Comparison of ENCODE assay signal across 28 cellular contexts in genomic region chr10:130393342-130393741, GRCh38.
"Had no signal": no experiment of that assay in that cellular context is flagged by ENCODE, and none has a peak within 500 bp of the region (broad histone marks: within the 10 kb centered on the region; RNA-seq: fewer than 3 reads in every experiment).

No MANE protein-coding gene starts in this region.

- DNase-seq: hypothalamus; immature natural killer cell; lower lobe of right lung; mammary epithelial cell; mesenchymal stem cell; naive B cell; natural killer cell; nephron progenitor cell; occipital lobe; ovary; stimulated activated CD4-positive, alpha-beta T cell treated with anti-CD3 and anti-CD28 coated beads, Interleukin-1b, Interleukin-23, amount 100 ng/mL, for 48 hours; stimulated activated CD4-positive, alpha-beta T cell treated with anti-CD3 and anti-CD28 coated beads, Interleukin-2, amount 100 ng/mL, for 48 hours; stimulated activated CD4-positive, alpha-beta T cell treated with anti-CD3 and anti-CD28 coated beads, Interleukin-4, amount 100 ng/mL, for 4 hours; stimulated activated CD8-positive, alpha-beta memory T cell treated with anti-CD3 and anti-CD28 coated beads, Interleukin-4, amount 100 ng/mL, for 48 hours; stimulated activated naive CD4-positive, alpha-beta T cell treated with Interleukin-2 at 50 U/mL for 16 hours; stimulated activated naive CD8-positive, alpha-beta T cell treated with anti-CD3 and anti-CD28 coated beads, Interleukin-15, amount 100 ng/mL, for 72 hours; testis; thyroid gland; transverse colon; upper lobe of left lung had no signal

- H3K27ac ChIP-seq: lower lobe of right lung, neural progenitor cell, neutrophil, ovary, right atrium auricular region, right lobe of liver, testis, thyroid gland, transverse colon, upper lobe of left lung had no signal

- H3K36me3 ChIP-seq: lower lobe of right lung, neural progenitor cell, neutrophil, ovary, right atrium auricular region, right lobe of liver, thyroid gland, transverse colon, upper lobe of left lung had no signal

- H3K27me3 ChIP-seq: neural progenitor cell, neutrophil, ovary, right atrium auricular region, right lobe of liver, testis, thyroid gland, transverse colon, upper lobe of left lung had no signal

- H3K4me1 Mint-ChIP-seq: immature natural killer cell; mesothelial cell of epicardium; naive B cell; natural killer cell; nephron progenitor cell; neural progenitor cell; stimulated activated memory B cell treated with anti-CD40 and anti-IgM and Interleukin-4, amounts not matched to agents 10 μg/mL and 1 μg/mL and 100 μg/mL, for 72 hours; stimulated activated naive CD8-positive, alpha-beta T cell treated with anti-CD3 and anti-CD28 coated beads, Interleukin-15, amount 100 ng/mL, for 72 hours had no signal

- H3K36me3 Mint-ChIP-seq: mesothelial cell of epicardium; natural killer cell; neural progenitor cell; stimulated activated memory B cell treated with anti-CD40 and anti-IgM and Interleukin-4, amounts not matched to agents 10 μg/mL and 1 μg/mL and 100 μg/mL, for 72 hours had no signal

- ATAC-seq: lower lobe of right lung; natural killer cell; right lobe of liver; stimulated activated memory B cell treated with anti-CD40 and anti-IgM and Interleukin-4, amounts not matched to agents 10 μg/mL and 1 μg/mL and 100 μg/mL, for 72 hours; stimulated activated naive CD8-positive, alpha-beta T cell treated with anti-CD3 and anti-CD28 coated beads, Interleukin-15, amount 100 ng/mL, for 72 hours had no signal

- H3K4me3 Mint-ChIP-seq: immature natural killer cell; mesothelial cell of epicardium; naive B cell; natural killer cell; nephron progenitor cell; neural progenitor cell; stimulated activated memory B cell treated with anti-CD40 and anti-IgM and Interleukin-4, amounts not matched to agents 10 μg/mL and 1 μg/mL and 100 μg/mL, for 72 hours; stimulated activated naive CD8-positive, alpha-beta T cell treated with anti-CD3 and anti-CD28 coated beads, Interleukin-15, amount 100 ng/mL, for 72 hours had no signal

- H3K27ac Mint-ChIP-seq: immature natural killer cell; mesothelial cell of epicardium; naive B cell; natural killer cell; progenitor cell of endocrine pancreas; stimulated activated memory B cell treated with anti-CD40 and anti-IgM and Interleukin-4, amounts not matched to agents 10 μg/mL and 1 μg/mL and 100 μg/mL, for 72 hours; stimulated activated naive CD8-positive, alpha-beta T cell treated with anti-CD3 and anti-CD28 coated beads, Interleukin-15, amount 100 ng/mL, for 72 hours had no signal

- H3K4me1 ChIP-seq: lower lobe of right lung, right atrium auricular region, right lobe of liver, testis, thyroid gland, transverse colon, upper lobe of left lung had no signal

- H3K9me3 ChIP-seq: neutrophil, ovary, right lobe of liver, testis, thyroid gland had no signal

- H3K4me3 ChIP-seq: lower lobe of right lung, neural progenitor cell, ovary, right atrium auricular region, right lobe of liver, smooth muscle cell, testis, thyroid gland, transverse colon, upper lobe of left lung had no signal

- H3K9ac ChIP-seq: neural progenitor cell had no signal
